In the genomic region with DNA sequence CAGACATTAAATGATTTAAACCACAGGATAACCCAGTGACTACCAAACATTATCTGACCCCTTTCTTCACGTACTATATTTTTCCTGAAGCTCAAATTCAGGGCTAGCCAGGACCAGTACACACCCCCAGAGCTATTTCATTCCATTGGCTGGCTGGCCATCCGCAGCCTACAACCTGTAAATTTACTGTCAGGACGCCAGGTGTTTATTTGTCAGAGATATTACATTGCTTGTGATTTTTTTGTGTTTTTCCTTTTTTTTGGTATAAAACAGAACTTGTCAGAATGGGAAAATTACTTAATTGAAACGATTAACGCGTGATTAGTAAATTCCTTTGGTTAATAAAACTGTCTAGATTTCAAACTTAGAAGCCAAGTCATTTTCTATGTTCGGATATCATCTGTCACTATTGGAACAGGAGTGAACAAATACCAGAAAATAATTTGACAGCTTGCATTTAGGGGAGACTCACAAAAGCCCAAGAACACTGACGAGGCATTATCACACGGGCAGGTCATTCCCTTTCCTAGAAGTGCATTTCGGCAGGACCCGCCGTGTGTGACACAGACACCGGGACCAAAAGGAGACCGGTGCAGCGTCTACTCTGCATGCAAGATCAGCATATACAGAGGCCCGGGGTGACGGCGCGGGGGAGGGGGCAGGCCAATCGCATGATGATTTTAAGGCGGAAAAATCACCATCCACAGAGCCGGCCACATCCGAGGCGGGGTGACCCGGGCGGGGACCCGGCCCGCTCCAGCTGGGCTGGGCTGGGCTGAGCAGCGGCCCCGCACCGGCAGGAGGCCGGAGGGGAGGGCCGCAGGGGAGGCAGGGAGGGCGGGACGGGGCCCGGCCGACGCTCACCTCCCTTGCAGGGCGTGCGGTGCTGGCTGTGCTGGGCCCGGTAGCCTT, we compare ENCODE assay signal across 8 cellular contexts. TPM values are rescaled to one million over a fixed set of nuclear protein-coding genes. Genes with fewer than 3 reads are reported as not detected.
A peak's percentile ranks its signal among the peaks of the same experiment; 100 is the strongest.
DNase-seq lines count a peak whose midpoint lies in the region; ATAC-seq and TF ChIP-seq lines count a peak whose summit lies in the region.

No MANE protein-coding gene starts in this region.

- H3K27ac ChIP-seq in gastroesophageal sphincter, result peak overlapping the region; percentile 87 to 99 (median 99)

- H3K27me3 ChIP-seq in gastroesophageal sphincter, result no peaks in the 10 kb centered on the region

- TF ChIP-seq POLR2A in gastroesophageal sphincter (IDR thresholded peaks at IDR 0.05), result peak in 1 of 2 donors; percentile 19

- TF ChIP-seq CTCF in gastroesophageal sphincter (IDR thresholded peaks at IDR 0.05), result no peak

- H3K4me3 ChIP-seq in gastroesophageal sphincter, result peak overlapping the region; percentile 80 to 89

- 2 to 3% methylated on average over 11 to 14 of the region's 41 CpGs for WGBS in gastroesophageal sphincter (ENCODE audit: low coverage in 1 of 2), 2 donors

- no peaks in the 10 kb centered on the region for H3K9me3 ChIP-seq in gastroesophageal sphincter

- peak; percentile 54 for DNase-seq in AG20443 (ENCODE audit: low spot score)
- peak; percentile 81 for DNase-seq in RKO (ENCODE audit: low spot score)
- DNase-seq in activated naive CD4-positive, alpha-beta T cell (lab: John Stamatoyannopoulos, UW), result peak in 3 of 4 experiments; percentile 32 to 37 (median 33)
- DNase-seq in nucleus accumbens (lab: John Stamatoyannopoulos, UW), result peak in 48 of 56 donors; percentile 11 to 64 (median 34)
- DNase-seq in superior temporal gyrus (ENCODE audit: extremely low spot score), result peak; percentile 66

- no peak for TF ChIP-seq EP300 in gastroesophageal sphincter (IDR thresholded peaks at IDR 0.05)

- peaks cover 0 to 21% of the 10 kb centered on the region in 2 donors for H3K36me3 ChIP-seq in gastroesophageal sphincter

- ATAC-seq in GM18873 (IDR thresholded peaks at IDR 0.05; ENCODE audit: low FRiP score, unreplicated experiment) (peak; percentile 15), HG03135 (IDR thresholded peaks at IDR 0.05; ENCODE audit: unreplicated experiment) (peak; percentile 33), gastroesophageal sphincter (peak; percentile 22)

- peaks cover 0 to 68% (median 5%) of the 10 kb centered on the region in 3 donors for H3K4me1 ChIP-seq in gastroesophageal sphincter

RNA-seq across cellular contexts. Expression of a gene that starts 0.9 kb away (rescaled TPM):
- 100 to 1,000 TPM; 155 to 214 (median 155) TPM for total RNA-seq in gastroesophageal sphincter

RNA-seq across cellular contexts. Expression of a gene that starts 1.3 kb away (rescaled TPM):
- total RNA-seq in gastroesophageal sphincter, result 10 to 100 TPM; 21.2 to 31.0 (median 26.6) TPM

Comparison
In these comparisons a context has a peak if more than half of its experiments do, and no peak if none do; other contexts are left out.
1. Peak in every context shown above with its lines: DNase-seq, ATAC-seq, H3K4me3 ChIP-seq and H3K27ac ChIP-seq.